ENCODE assay signal across 9 cellular contexts in genomic region chr1:88731475-88731874, GRCh38. TPM values are rescaled to one million over a fixed set of nuclear protein-coding genes. Genes with fewer than 3 reads are reported as not detected.
DNase-seq lines count a peak whose midpoint lies in the region; ATAC-seq lines count a peak whose summit lies in the region.
"Had no signal": no experiment of that assay in that cellular context is flagged by ENCODE, and none has a peak within 500 bp of the region (broad histone marks: within the 10 kb centered on the region; RNA-seq: fewer than 3 reads in every experiment).

No MANE protein-coding gene starts in this region.

- DNase-seq in GM03348 (ENCODE audit: low spot score) (peak; percentile 82), RPMI8226 (peak; percentile 5), fibroblast of the conjunctiva (ENCODE audit: low read depth) (peak; percentile 80), sciatic nerve (ENCODE audit: low spot score) (no peak), NCI-H146 treated with DMSO at 0.1 percent for 48 hours (lab: John Stamatoyannopoulos, UW; ENCODE audit: unreplicated experiment) (no peak), HuH-7.5 (ENCODE audit: low spot score) (no peak), SIG-M5 (lab: John Stamatoyannopoulos, UW) (no peak)
- no peak for DNase-seq in activated T-helper 1 cell treated with anti-CD3 and anti-CD28 coated beads, Interleukin-12 subunit alpha, Interleukin-12 subunit beta, Interleukin-2, Interleukin-4 antibody, amounts not matched to agents 30 ng/mL and 10 ng/mL and 1 ng/mL, durations not matched to agents 14 hours and 24 hours and 36 hours (ENCODE audit: low spot score)

- H3K4me1 Mint-ChIP-seq in activated T-helper 1 cell treated with anti-CD3 and anti-CD28 coated beads, Interleukin-12 subunit alpha, Interleukin-12 subunit beta, Interleukin-2, Interleukin-4 antibody, amounts not matched to agents 30 ng/mL and 10 ng/mL and 1 ng/mL, durations not matched to agents 14 hours and 24 hours and 36 hours (ENCODE audit: low read depth), result peaks cover 4% of the 10 kb centered on the region

- H3K4me3 Mint-ChIP-seq in activated T-helper 1 cell treated with anti-CD3 and anti-CD28 coated beads, Interleukin-12 subunit alpha, Interleukin-12 subunit beta, Interleukin-2, Interleukin-4 antibody, amounts not matched to agents 30 ng/mL and 10 ng/mL and 1 ng/mL, durations not matched to agents 14 hours and 24 hours and 36 hours, result no peak overlapping the region
- H3K4me3 Mint-ChIP-seq: dendritic cell treated with granulocyte-macrophage colony-stimulating factor and Interleukin-4, amounts not matched to agents 40 ng/mL and 50 ng/mL, for 4 days had no signal

- intact Hi-C loops in sciatic nerve (cut with DNase I), result no loop called here
- intact Hi-C loops in activated T-helper 1 cell treated with anti-CD3 and anti-CD28 coated beads, Interleukin-12 subunit alpha, Interleukin-12 subunit beta, Interleukin-2, Interleukin-4 antibody, amounts not matched to agents 30 ng/mL and 10 ng/mL and 1 ng/mL, durations not matched to agents 14 hours and 24 hours and 36 hours (cut with micrococcal nuclease), result no loop called here

- peaks cover 14% of the 10 kb centered on the region for H3K36me3 Mint-ChIP-seq in activated T-helper 1 cell treated with anti-CD3 and anti-CD28 coated beads, Interleukin-12 subunit alpha, Interleukin-12 subunit beta, Interleukin-2, Interleukin-4 antibody, amounts not matched to agents 30 ng/mL and 10 ng/mL and 1 ng/mL, durations not matched to agents 14 hours and 24 hours and 36 hours (ENCODE audit: low read depth)

- ATAC-seq in sciatic nerve, result peak; percentile 62

- H3K27me3 Mint-ChIP-seq in activated T-helper 1 cell treated with anti-CD3 and anti-CD28 coated beads, Interleukin-12 subunit alpha, Interleukin-12 subunit beta, Interleukin-2, Interleukin-4 antibody, amounts not matched to agents 30 ng/mL and 10 ng/mL and 1 ng/mL, durations not matched to agents 14 hours and 24 hours and 36 hours (ENCODE audit: insufficient read depth), result no peaks in the 10 kb centered on the region
- H3K27me3 Mint-ChIP-seq: dendritic cell treated with granulocyte-macrophage colony-stimulating factor and Interleukin-4, amounts not matched to agents 40 ng/mL and 50 ng/mL, for 4 days had no signal

- peaks cover 12% of the 10 kb centered on the region for H3K9me3 Mint-ChIP-seq in activated T-helper 1 cell treated with anti-CD3 and anti-CD28 coated beads, Interleukin-12 subunit alpha, Interleukin-12 subunit beta, Interleukin-2, Interleukin-4 antibody, amounts not matched to agents 30 ng/mL and 10 ng/mL and 1 ng/mL, durations not matched to agents 14 hours and 24 hours and 36 hours

- H3K27ac Mint-ChIP-seq in activated T-helper 1 cell treated with anti-CD3 and anti-CD28 coated beads, Interleukin-12 subunit alpha, Interleukin-12 subunit beta, Interleukin-2, Interleukin-4 antibody, amounts not matched to agents 30 ng/mL and 10 ng/mL and 1 ng/mL, durations not matched to agents 14 hours and 24 hours and 36 hours, result no peak overlapping the region
- H3K27ac Mint-ChIP-seq: dendritic cell treated with granulocyte-macrophage colony-stimulating factor and Interleukin-4, amounts not matched to agents 40 ng/mL and 50 ng/mL, for 4 days had no signal

RNA-seq across cellular contexts. Expression of gene PKN2, which starts 47.4 kb away (rescaled TPM):
- 56.4 TPM for total RNA-seq in sciatic nerve
- total RNA-seq in activated T-helper 1 cell treated with anti-CD3 and anti-CD28 coated beads, Interleukin-12 subunit alpha, Interleukin-12 subunit beta, Interleukin-2, Interleukin-4 antibody, amounts not matched to agents 30 ng/mL and 10 ng/mL and 1 ng/mL, durations not matched to agents 14 hours and 24 hours and 36 hours, result 23.8 and 26.0 TPM in 2 replicates

Comparison
In these comparisons a context has a peak if more than half of its experiments do, and no peak if none do; other contexts are left out.
1. DNase-seq: peak in GM03348 (single experiment), RPMI8226 (single experiment) and fibroblast of the conjunctiva (single experiment); none in sciatic nerve (single experiment), activated T-helper 1 cell treated with anti-CD3 and anti-CD28 coated beads, Interleukin-12 subunit alpha, Interleukin-12 subunit beta, Interleukin-2, Interleukin-4 antibody, amounts not matched to agents 30 ng/mL and 10 ng/mL and 1 ng/mL, durations not matched to agents 14 hours and 24 hours and 36 hours (single experiment), NCI-H146 treated with DMSO at 0.1 percent for 48 hours (single experiment), HuH-7.5 (single experiment) and SIG-M5 (single experiment).